In genomic region chr7:45057853-45058252, GRCh38 we compare ENCODE assay signal across 23 cellular contexts. TPM values are rescaled to one million over a fixed set of nuclear protein-coding genes. Genes with fewer than 3 reads are reported as not detected.
DNase-seq lines count a peak whose midpoint lies in the region; ATAC-seq, FAIRE-seq and TF ChIP-seq lines count a peak whose summit lies in the region.
"Had no signal": no experiment of that assay in that cellular context is flagged by ENCODE, and none has a peak within 500 bp of the region (broad histone marks: within the 10 kb centered on the region; RNA-seq: fewer than 3 reads in every experiment).

No MANE protein-coding gene starts in this region.

- H3K9me3 ChIP-seq in psoas muscle, result no peaks in the 10 kb centered on the region
- H3K9me3 ChIP-seq: SK-N-SH had no signal

- POLR2A ChIA-PET in HEK293T (lab: Yijun Ruan, JAX), result no interaction called here

- H3K36me3 Mint-ChIP-seq in effector memory CD8-positive, alpha-beta T cell (ENCODE audit: insufficient read depth), result peaks cover 41% of the 10 kb centered on the region
- H3K36me3 Mint-ChIP-seq in natural killer cell (no peaks in the 10 kb centered on the region), type B pancreatic cell (peaks cover 21% of the 10 kb centered on the region)

- H3K27me3 Mint-ChIP-seq in effector memory CD8-positive, alpha-beta T cell, result no peaks in the 10 kb centered on the region
- no peaks in the 10 kb centered on the region for H3K27me3 Mint-ChIP-seq in natural killer cell (ENCODE audit: low read depth in 2 of 2)
- H3K27me3 Mint-ChIP-seq in type B pancreatic cell, result no peaks in the 10 kb centered on the region

- CTCF ChIA-PET in HEK293T (lab: Yijun Ruan, JAX), result interaction anchor here (1.2 kb wide), 1 partner anchor 84 kb away, joined by 3 read pairs; no protein-coding TSS in a partner anchor

- no peak overlapping the region for H3K4me3 ChIP-seq in psoas muscle
- H3K4me3 ChIP-seq: cardiac muscle cell, lung had no signal

- ATAC-seq in effector memory CD8-positive, alpha-beta T cell (replicated peaks), result no peak
- no peak for ATAC-seq in natural killer cell
- ATAC-seq in psoas muscle, result no peak

- intact Hi-C loops in natural killer cell (cut with micrococcal nuclease), result no loop called here
- intact Hi-C loops in psoas muscle (cut with DNase I), result no loop called here

- FAIRE-seq in urothelium cell line (lab: Jason Lieb, UNC), result no peak

- no peak for TF ChIP-seq CTCF in natural killer cell (IDR thresholded peaks at IDR 0.05)
- no peak for TF ChIP-seq CTCF in type B pancreatic cell (conservative IDR thresholded peaks at IDR 0.05)
- TF ChIP-seq CTCF in psoas muscle (IDR thresholded peaks at IDR 0.05), result no peak

- H3K4me3 Mint-ChIP-seq in effector memory CD8-positive, alpha-beta T cell, result peak overlapping the region in 1 of 2 donors; percentile 4
- H3K4me3 Mint-ChIP-seq in natural killer cell, result no peak overlapping the region
- H3K4me3 Mint-ChIP-seq in type B pancreatic cell, result no peak overlapping the region
- H3K4me3 Mint-ChIP-seq: activated naive CD4-positive, alpha-beta T cell treated with anti-CD3 and anti-CD28 coated beads for 36 hours; T-helper 2 cell treated with Interferon-gamma antibody and Interleukin-4, amounts not matched to agents 5 μg/mL and 100 μg/mL, for 36 hours had no signal

- peaks cover 0 to 4% of the 10 kb centered on the region in 2 donors for H3K36me3 ChIP-seq in psoas muscle (ENCODE audit: insufficient read depth in 1 of 2, low read depth in 1 of 2)
- H3K36me3 ChIP-seq: cardiac muscle cell, WERI-Rb-1 had no signal

- peak overlapping the region; percentile 65 to 92 for H3K27ac Mint-ChIP-seq in effector memory CD8-positive, alpha-beta T cell
- H3K27ac Mint-ChIP-seq in natural killer cell (peak overlapping the region; percentile 56 to 58), type B pancreatic cell (no peak overlapping the region)
- H3K27ac Mint-ChIP-seq: activated naive CD4-positive, alpha-beta T cell treated with anti-CD3 and anti-CD28 coated beads for 36 hours had no signal

- no peak overlapping the region for H3K27ac ChIP-seq in psoas muscle
- H3K27ac ChIP-seq: cardiac muscle cell, WERI-Rb-1 had no signal

- no peaks in the 10 kb centered on the region for H3K4me1 ChIP-seq in psoas muscle

- DNase-seq in activated CD8-positive, alpha-beta memory T cell treated with anti-CD3 and anti-CD28 coated beads for 24 hours, result peak; percentile 47
- DNase-seq in activated CD8-positive, alpha-beta memory T cell treated with anti-CD3 and anti-CD28 coated beads, Interleukin-2, amount 50 U/mL, for 48 hours, result no peak
- DNase-seq in HEK293T (ENCODE audit: extremely low spot score) (peak; percentile 1), natural killer cell (no peak), type B pancreatic cell (ENCODE audit: extremely low spot score, unreplicated experiment) (no peak), psoas muscle (no peak), urothelium cell line (ENCODE audit: low spot score) (no peak)
- DNase-seq in effector memory CD8-positive, alpha-beta T cell, result no peak
- DNase-seq: activated CD4-positive, alpha-beta T cell treated with anti-CD3 and anti-CD28 coated beads, Interleukin-2, amount 50 U/mL, for 4 hours; activated naive CD4-positive, alpha-beta T cell treated with anti-CD3 and anti-CD28 coated beads for 36 hours; AML-193; anterior cingulate cortex; glutamatergic neuron; H7; NCI-H1092; NCI-H187 treated with DMSO at 0.1 percent for 48 hours; NCI-H748 treated with DMSO at 0.1 percent for 48 hours; nucleus accumbens; SK-N-SH; WERI-Rb-1 had no signal

- peaks cover 59 to 76% of the 10 kb centered on the region in 2 donors for H3K4me1 Mint-ChIP-seq in effector memory CD8-positive, alpha-beta T cell (ENCODE audit: low read depth in 2 of 2)
- H3K4me1 Mint-ChIP-seq in natural killer cell (peaks cover 78 to 82% of the 10 kb centered on the region in 2 donors), type B pancreatic cell (ENCODE audit: unreplicated experiment) (no peaks in the 10 kb centered on the region)

- H3K9me3 Mint-ChIP-seq in effector memory CD8-positive, alpha-beta T cell, result no peaks in the 10 kb centered on the region
- no peaks in the 10 kb centered on the region for H3K9me3 Mint-ChIP-seq in natural killer cell
- H3K9me3 Mint-ChIP-seq in type B pancreatic cell, result peaks cover 3% of the 10 kb centered on the region
- H3K9me3 Mint-ChIP-seq: activated naive CD4-positive, alpha-beta T cell treated with anti-CD3 and anti-CD28 coated beads for 36 hours; T-helper 2 cell treated with Interferon-gamma antibody and Interleukin-4, amounts not matched to agents 5 μg/mL and 100 μg/mL, for 36 hours had no signal

- WGBS in psoas muscle, 3 donors, result 92 to 97% (median 97%) methylated on average over 5 of the region's 5 CpGs

- no peaks in the 10 kb centered on the region for H3K27me3 ChIP-seq in psoas muscle (ENCODE audit: insufficient read depth in 3 of 3, low read length in 2 of 3)
- H3K27me3 ChIP-seq: cardiac muscle cell had no signal

TF ChIP-seq in HEK293T, 16 proteins besides CTCF, POLR2A, EP300 and RAD21:
- TF ChIP-seq BHLHE40 (IDR thresholded peaks at IDR 0.05; ENCODE audit: borderline replicate concordance), result no peak
- TF ChIP-seq CTBP1 (IDR thresholded peaks at IDR 0.05; ENCODE audit: borderline replicate concordance), result no peak
- no peak for TF ChIP-seq LEF1 (IDR thresholded peaks at IDR 0.05; ENCODE audit: borderline replicate concordance)
- TF ChIP-seq FOXK2 (IDR thresholded peaks at IDR 0.05), result no peak
- no peak for TF ChIP-seq SUZ12 (IDR thresholded peaks at IDR 0.05)
- no peak for TF ChIP-seq FOXM1 (IDR thresholded peaks at IDR 0.05; ENCODE audit: borderline replicate concordance)
- TF ChIP-seq ZNF384 (IDR thresholded peaks at IDR 0.05), result no peak
- TF ChIP-seq L3MBTL2 (conservative IDR thresholded peaks at IDR 0.05), result no peak
- no peak for TF ChIP-seq TARDBP (IDR thresholded peaks at IDR 0.05)
- TF ChIP-seq FOXA1 (IDR thresholded peaks at IDR 0.05), result no peak
- TF ChIP-seq ARNT (IDR thresholded peaks at IDR 0.05), result no peak

RNA-seq across cellular contexts. Expression of gene NACAD, which starts 30.9 kb away (rescaled TPM):
- total RNA-seq in natural killer cell (1 to 10 TPM in 1 of 3 donors, under 1 TPM in 2; 0.75 to 1.7 (median 0.78) TPM), type B pancreatic cell (ENCODE audit: low replicate concordance) (7.3 and 12.5 TPM in 2 replicates), psoas muscle (1 to 10 TPM; 1.1 to 1.4 (median 1.2) TPM)
- under 1 TPM; 0.23 to 0.51 (median 0.33) TPM for polyA plus RNA-seq in psoas muscle

RNA-seq across cellular contexts. Expression of gene TBRG4, which starts 53.6 kb away (rescaled TPM):
- total RNA-seq in natural killer cell (10 to 100 TPM; 48.6 to 56.7 (median 55.9) TPM), type B pancreatic cell (ENCODE audit: low replicate concordance) (88.2 and 98.3 TPM in 2 replicates), psoas muscle (100 to 1,000 TPM in 1 of 4 donors, 10 to 100 TPM in 3; 70.9 to 127 (median 84.1) TPM)
- polyA plus RNA-seq in psoas muscle, result 100 to 1,000 TPM in 2 of 3 donors, 10 to 100 TPM in 1; 90.4 to 195 (median 130) TPM

RNA-seq across cellular contexts. Expression of gene CCM2, which starts 57.9 kb away (rescaled TPM):
- total RNA-seq in natural killer cell (100 to 1,000 TPM in 1 of 3 donors, 10 to 100 TPM in 2; 66.2 to 104 (median 97.5) TPM), type B pancreatic cell (ENCODE audit: low replicate concordance) (29.8 and 33.8 TPM in 2 replicates), psoas muscle (10 to 100 TPM; 33.3 to 49.9 (median 42.2) TPM)
- polyA plus RNA-seq in psoas muscle, result 100 to 1,000 TPM in 1 of 3 donors, 10 to 100 TPM in 2; 57.6 to 110 (median 76.5) TPM

Comparison
In these comparisons a context has a peak if more than half of its experiments do, and no peak if none do; other contexts are left out.
1. DNase-seq: peak in activated CD8-positive, alpha-beta memory T cell treated with anti-CD3 and anti-CD28 coated beads for 24 hours (single experiment) and HEK293T (single experiment); none in activated CD8-positive, alpha-beta memory T cell treated with anti-CD3 and anti-CD28 coated beads, Interleukin-2, amount 50 U/mL, for 48 hours (single experiment), effector memory CD8-positive, alpha-beta T cell (0 of 3), natural killer cell (single experiment), type B pancreatic cell (single experiment), psoas muscle (0 of 2) and urothelium cell line (single experiment).